ENCODE assay signal across 26 cellular contexts in genomic region chr2:72734432-72734831, GRCh38.
DNase-seq lines count a peak whose midpoint lies in the region; ATAC-seq, FAIRE-seq and TF ChIP-seq lines count a peak whose summit lies in the region.
"Had no signal": no experiment of that assay in that cellular context is flagged by ENCODE, and none has a peak within 500 bp of the region (broad histone marks: within the 10 kb centered on the region; RNA-seq: fewer than 3 reads in every experiment).

No MANE protein-coding gene starts in this region.

- CTCF ChIA-PET in HepG2 (lab: Yijun Ruan, JAX; ENCODE audit: low intra/inter-chr PET ratio, low total read pairs) (no interaction called here), GM12878 (lab: Yijun Ruan, JAX) (no interaction called here)
- CTCF ChIA-PET in activated CD4-positive, alpha-beta memory T cell treated with anti-CD3 and anti-CD28 coated beads, Interleukin-2, amount 10 ng/mL, durations not matched to agents 7 days and 5 days (lab: Charles Lee): no interaction called here

- H4K20me1 ChIP-seq in HepG2 (ENCODE audit: insufficient read depth, low read length): no peaks in the 10 kb centered on the region
- no peaks in the 10 kb centered on the region for H4K20me1 ChIP-seq in GM12878 (ENCODE audit: control insufficient read depth, insufficient read depth)
- H4K20me1 ChIP-seq: BLaER1 treated with 17β-estradiol and CSF1 and Interleukin-3, amounts not matched to agents 10 nM and 100 nM had no signal

- H3K4me1 Mint-ChIP-seq in progenitor cell of endocrine pancreas (ENCODE audit: low read depth): peaks cover 13% of the 10 kb centered on the region
- H3K4me1 Mint-ChIP-seq in activated CD4-positive, alpha-beta memory T cell treated with anti-CD3 and anti-CD28 coated beads, Interleukin-2, amount 10 ng/mL, durations not matched to agents 7 days and 5 days: no peaks in the 10 kb centered on the region
- H3K4me1 Mint-ChIP-seq: B cell; CD8-positive, alpha-beta memory T cell had no signal

- RAD21 ChIA-PET in GM12878 (lab: Charles Lee; ENCODE audit: unreplicated experiment): no interaction called here

- TF ChIP-seq RAD21 in HepG2 (CRISPR knock-in tag; IDR thresholded peaks at IDR 0.05): no peak
- TF ChIP-seq RAD21 in GM12878 (IDR thresholded peaks at IDR 0.05; ENCODE audit: insufficient read depth, low read depth, low read length): no peak

- H3K79me2 ChIP-seq in HepG2 (ENCODE audit: insufficient read depth, low read length): no peaks in the 10 kb centered on the region
- H3K79me2 ChIP-seq in GM12878 (ENCODE audit: control insufficient read depth, insufficient read depth, low read length): no peaks in the 10 kb centered on the region

- H3K4me3 ChIP-seq in HepG2 (replicated peaks in 1 of 3; ENCODE audit: insufficient read depth in 1 of 3, low read depth in 2 of 3, low read length in 3 of 3): no peak overlapping the region
- H3K4me3 ChIP-seq in right lobe of liver: no peak overlapping the region
- no peak overlapping the region for H3K4me3 ChIP-seq in GM12878
- H3K4me3 ChIP-seq: A549; BLaER1 treated with 17β-estradiol and CSF1 and Interleukin-3, amounts not matched to agents 10 nM and 100 nM had no signal

- in situ Hi-C loops in HepG2 (cut with HindIII; ENCODE audit: extremely low pct_ligation_motif_present, low pct_unique_long_range_greater_than_20kb) (loop anchor here (25.0 kb wide), 1 partner anchor 1197 kb away; no protein-coding TSS in a partner anchor), GM12878 (cut with MboI) (no loop called here)

- ATAC-seq in HepG2 (no peak), right lobe of liver (no peak), GM12878 (no peak), left lobe of liver (peak; percentile 23)
- ATAC-seq: A549 had no signal

- intact Hi-C loops in HepG2 (cut with micrococcal nuclease; ENCODE audit: unreplicated experiment): no loop called here
- intact Hi-C loops in right lobe of liver (cut with DNase I): no loop called here
- intact Hi-C loops in GM12878 (cut with micrococcal nuclease; ENCODE audit: unreplicated experiment): no loop called here

- TF ChIP-seq CTCF in HepG2 (CRISPR knock-in tag; IDR thresholded peaks at IDR 0.05) (no peak), right lobe of liver (IDR thresholded peaks at IDR 0.05) (no peak), GM12878 (IDR thresholded peaks at IDR 0.05 in 2 of 3, conservative IDR thresholded peaks at IDR 0.05 in 1 of 3; ENCODE audit: control insufficient read depth in 2 of 3, extremely low read depth in 1 of 3, insufficient read depth in 1 of 3, low read depth in 3 of 3, low read length in 3 of 3) (no peak), progenitor cell of endocrine pancreas (IDR thresholded peaks at IDR 0.05; ENCODE audit: unreplicated experiment) (no peak)

- POLR2A ChIA-PET in HepG2 (lab: Yijun Ruan, JAX): no interaction called here
- POLR2A ChIA-PET in GM12878 (lab: Charles Lee): no interaction called here
- POLR2A ChIA-PET in activated CD4-positive, alpha-beta memory T cell treated with anti-CD3 and anti-CD28 coated beads, Interleukin-2, amount 10 ng/mL, durations not matched to agents 7 days and 5 days (lab: Charles Lee): no interaction called here

- H3K27ac ChIP-seq in HepG2 (ENCODE audit: extremely low read length, insufficient read depth, low read length): no peak overlapping the region
- no peak overlapping the region for H3K27ac ChIP-seq in right lobe of liver
- H3K27ac ChIP-seq in GM12878 (ENCODE audit: control insufficient read depth, insufficient read depth): no peak overlapping the region
- H3K27ac ChIP-seq: 22Rv1; A549; BLaER1 treated with 17β-estradiol and CSF1 and Interleukin-3, amounts not matched to agents 10 nM and 100 nM; C4-2B had no signal

- H3K36me3 ChIP-seq in HepG2 (replicated peaks in 1 of 2; ENCODE audit: control insufficient read depth in 1 of 2, insufficient read depth in 2 of 2, low read length in 2 of 2) (no peaks in the 10 kb centered on the region), right lobe of liver (no peaks in the 10 kb centered on the region), GM12878 (ENCODE audit: control insufficient read depth in 2 of 2, insufficient read depth in 2 of 2, low read length in 1 of 2) (no peaks in the 10 kb centered on the region)
- H3K36me3 ChIP-seq: BLaER1 treated with 17β-estradiol and CSF1 and Interleukin-3, amounts not matched to agents 10 nM and 100 nM had no signal

- TF ChIP-seq POLR2A in HepG2 (IDR thresholded peaks at IDR 0.05; ENCODE audit: insufficient read depth in 1 of 2, low read depth in 2 of 2, low read length in 2 of 2) (no peak), right lobe of liver (IDR thresholded peaks at IDR 0.05) (no peak), GM12878 (IDR thresholded peaks at IDR 0.05; ENCODE audit: low read depth, low read length) (no peak)

- H3K27ac Mint-ChIP-seq in progenitor cell of endocrine pancreas: peak overlapping the region; percentile 27
- H3K27ac Mint-ChIP-seq in activated CD4-positive, alpha-beta memory T cell treated with anti-CD3 and anti-CD28 coated beads, Interleukin-2, amount 10 ng/mL, durations not matched to agents 7 days and 5 days: no peak overlapping the region
- H3K27ac Mint-ChIP-seq: B cell; CD4-positive, alpha-beta T cell; CD8-positive, alpha-beta memory T cell had no signal

- TF ChIP-seq EP300 in HepG2 (IDR thresholded peaks at IDR 0.05; ENCODE audit: low read depth in 2 of 2, low read length in 2 of 2): no peak
- TF ChIP-seq EP300 in HepG2 (CRISPR knock-in tag; IDR thresholded peaks at IDR 0.05; ENCODE audit: borderline replicate concordance): no peak
- TF ChIP-seq EP300 in GM12878 (IDR thresholded peaks at IDR 0.05; ENCODE audit: borderline replicate concordance in 1 of 2, control insufficient read depth in 1 of 2, low read depth in 2 of 2, low read length in 2 of 2): no peak

- no peak overlapping the region for H2AFZ ChIP-seq in HepG2 (ENCODE audit: low read length)
- no peak overlapping the region for H2AFZ ChIP-seq in GM12878 (ENCODE audit: control insufficient read depth, low read depth, low read length)

- H3K36me3 Mint-ChIP-seq in progenitor cell of endocrine pancreas (ENCODE audit: insufficient read depth): peaks cover 5% of the 10 kb centered on the region
- H3K36me3 Mint-ChIP-seq in activated CD4-positive, alpha-beta memory T cell treated with anti-CD3 and anti-CD28 coated beads, Interleukin-2, amount 10 ng/mL, durations not matched to agents 7 days and 5 days (ENCODE audit: low read depth): no peaks in the 10 kb centered on the region

- DNase-seq in HepG2 (ENCODE audit: low spot score) (no peak), right lobe of liver (no peak), GM12878 (ENCODE audit: low read depth, low spot score) (no peak), left lobe of liver (ENCODE audit: low spot score) (no peak), progenitor cell of endocrine pancreas (ENCODE audit: low spot score, unreplicated experiment) (no peak), NCI-H2081 treated with DMSO at 0.1 percent for 48 hours (lab: John Stamatoyannopoulos, UW) (no peak)
- DNase-seq in activated effector memory CD4-positive, alpha-beta T cell treated with Interleukin-2 at 50 U/mL for 16 hours: no peak
- DNase-seq in activated CD4-positive, alpha-beta memory T cell treated with anti-CD3 and anti-CD28 coated beads, Interleukin-2, amount 10 ng/mL, durations not matched to agents 7 days and 5 days: no peak
- DNase-seq: AML-193; CD4-positive, alpha-beta T cell; CD8-positive, alpha-beta memory T cell; COR-L47; DMS 273 treated with DMSO at 0.1 percent for 48 hours; DMS153; DMS53; DMS79; DND-41; EL; GDM1 had no signal

- FAIRE-seq in HepG2 (lab: Jason Lieb, UNC): no peak
- no peak for FAIRE-seq in GM12878 (lab: Jason Lieb, UNC)
- FAIRE-seq: A549, GM12891, GM18507 had no signal

- H3K4me2 ChIP-seq in HepG2 (ENCODE audit: low read depth, low read length): no peak overlapping the region
- H3K4me2 ChIP-seq in GM12878 (ENCODE audit: control insufficient read depth, insufficient read depth): no peak overlapping the region
- H3K4me2 ChIP-seq: A549; BLaER1 treated with 17β-estradiol and CSF1 and Interleukin-3, amounts not matched to agents 10 nM and 100 nM had no signal

- H3K27me3 Mint-ChIP-seq in progenitor cell of endocrine pancreas: no peaks in the 10 kb centered on the region
- H3K27me3 Mint-ChIP-seq in activated CD4-positive, alpha-beta memory T cell treated with anti-CD3 and anti-CD28 coated beads, Interleukin-2, amount 10 ng/mL, durations not matched to agents 7 days and 5 days: no peaks in the 10 kb centered on the region
- H3K27me3 Mint-ChIP-seq: B cell; CD4-positive, alpha-beta T cell; CD8-positive, alpha-beta memory T cell had no signal

- SMC1A ChIA-PET in GM12878 (lab: Charles Lee; ENCODE audit: uncharacterized antibody, unreplicated experiment): interaction anchor here (1.1 kb wide), 1 partner anchor 10 kb away, joined by 3 read pairs; no protein-coding TSS in a partner anchor

- H3K4me3 Mint-ChIP-seq in progenitor cell of endocrine pancreas (ENCODE audit: low read depth): no peak overlapping the region
- no peak overlapping the region for H3K4me3 Mint-ChIP-seq in activated CD4-positive, alpha-beta memory T cell treated with anti-CD3 and anti-CD28 coated beads, Interleukin-2, amount 10 ng/mL, durations not matched to agents 7 days and 5 days
- H3K4me3 Mint-ChIP-seq: B cell; CD4-positive, alpha-beta T cell; CD8-positive, alpha-beta memory T cell had no signal

- BruUV-seq in HepG2 (replicated peaks; lab: Mats Ljungman, UMichigan): no TSS peak
- no TSS peak for BruUV-seq in GM12878 (replicated peaks; lab: Mats Ljungman, UMichigan)

- 78% methylated on average over 2 of the region's 2 CpGs for WGBS in HepG2 (ENCODE audit: low lambda C conversion rate)
- WGBS in right lobe of liver (ENCODE audit: insufficient coverage, low coverage, low lambda C conversion rate, missing lambda C conversion rate): 44% methylated on average over 2 of the region's 2 CpGs
- 53% methylated on average over 2 of the region's 2 CpGs for WGBS in GM12878 (ENCODE audit: insufficient coverage, insufficient replicate concordance, low lambda C conversion rate, missing lambda C conversion rate)

- H3K9ac ChIP-seq in HepG2 (ENCODE audit: insufficient read depth, low read depth, low read length) (no peak overlapping the region), GM12878 (ENCODE audit: control insufficient read depth, insufficient read depth, low read length) (no peak overlapping the region)
- H3K9ac ChIP-seq: BLaER1 treated with 17β-estradiol and CSF1 and Interleukin-3, amounts not matched to agents 10 nM and 100 nM had no signal

- H3K9me3 Mint-ChIP-seq in progenitor cell of endocrine pancreas (ENCODE audit: low read depth): no peaks in the 10 kb centered on the region
- no peaks in the 10 kb centered on the region for H3K9me3 Mint-ChIP-seq in activated CD4-positive, alpha-beta memory T cell treated with anti-CD3 and anti-CD28 coated beads, Interleukin-2, amount 10 ng/mL, durations not matched to agents 7 days and 5 days
- H3K9me3 Mint-ChIP-seq: CD4-positive, alpha-beta T cell; CD8-positive, alpha-beta memory T cell had no signal

- no peaks in the 10 kb centered on the region for H3K9me3 ChIP-seq in HepG2 (ENCODE audit: low read length)
- no peaks in the 10 kb centered on the region for H3K9me3 ChIP-seq in right lobe of liver
- H3K9me3 ChIP-seq in GM12878 (replicated peaks; ENCODE audit: control insufficient read depth, insufficient read depth, low read length): no peaks in the 10 kb centered on the region
- H3K9me3 ChIP-seq: A549; BLaER1 treated with 17β-estradiol and CSF1 and Interleukin-3, amounts not matched to agents 10 nM and 100 nM had no signal

- H3K4me1 ChIP-seq in HepG2 (ENCODE audit: insufficient read depth, low read length): no peaks in the 10 kb centered on the region
- H3K4me1 ChIP-seq in right lobe of liver: no peaks in the 10 kb centered on the region
- no peaks in the 10 kb centered on the region for H3K4me1 ChIP-seq in GM12878 (ENCODE audit: control insufficient read depth, insufficient read depth, low read length)

- H3K27me3 ChIP-seq in HepG2 (ENCODE audit: control insufficient read depth in 1 of 2, insufficient read depth in 2 of 2, low read length in 2 of 2): no peaks in the 10 kb centered on the region
- H3K27me3 ChIP-seq in right lobe of liver: no peaks in the 10 kb centered on the region
- H3K27me3 ChIP-seq in GM12878 (replicated peaks in 1 of 2; ENCODE audit: control insufficient read depth in 2 of 2, insufficient read depth in 2 of 2, low read length in 1 of 2): no peaks in the 10 kb centered on the region
- H3K27me3 ChIP-seq: BLaER1 treated with 17β-estradiol and CSF1 and Interleukin-3, amounts not matched to agents 10 nM and 100 nM had no signal

Comparison
In these comparisons a context has a peak if more than half of its experiments do, and no peak if none do; other contexts are left out.
1. Of the 75 proteins assayed by ChIP-seq in both HepG2 and GM12878: peak only in HepG2: none; only in GM12878: none; in both: ZBTB40; in neither: 74.